ENCODE assay signal across 11 cellular contexts in the genomic region with DNA sequence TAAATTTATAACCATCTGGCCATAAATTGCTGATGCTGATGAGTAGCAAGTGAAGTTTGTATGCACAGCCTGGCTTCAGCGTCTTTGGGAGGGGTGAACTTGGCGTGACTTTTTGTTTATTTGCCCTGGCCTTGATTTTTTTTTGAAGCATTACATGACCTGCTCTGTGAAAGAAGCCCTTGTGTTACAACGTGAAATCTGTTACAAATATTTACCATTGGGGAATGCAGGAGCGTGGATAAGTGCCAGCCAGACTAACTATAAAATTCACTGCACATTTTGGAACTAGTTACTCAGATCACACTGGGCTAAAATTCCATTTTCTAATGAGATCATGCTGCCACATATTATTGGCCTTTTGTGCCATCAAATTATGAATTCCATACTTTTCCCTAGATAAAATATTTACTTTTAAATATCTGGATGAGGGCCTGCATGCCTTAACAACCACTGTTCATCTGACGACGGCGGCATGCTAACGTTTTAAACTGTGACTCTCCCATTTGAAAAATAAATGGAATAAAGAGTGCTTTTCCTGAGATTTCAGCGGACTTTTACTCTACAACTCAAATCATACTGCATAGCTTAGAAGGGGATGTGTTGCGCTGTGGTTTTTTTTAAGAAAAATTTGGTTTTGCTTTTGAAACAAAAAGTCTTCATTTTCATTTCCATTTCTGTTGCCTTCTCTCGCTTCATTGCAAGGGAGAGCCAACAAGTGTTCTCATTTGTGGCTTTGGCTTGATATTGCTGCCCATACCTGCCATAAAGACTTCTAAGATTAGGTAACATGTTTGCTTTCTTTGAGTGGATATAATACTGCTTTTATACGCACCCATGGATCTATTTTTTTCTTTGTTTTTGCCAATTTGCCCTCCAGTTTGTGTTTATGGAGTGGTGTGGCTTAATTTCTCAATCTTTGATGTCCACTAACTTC.
DNase-seq lines count a peak whose midpoint lies in the region; ATAC-seq and TF ChIP-seq lines count a peak whose summit lies in the region.
"Had no signal": no experiment of that assay in that cellular context is flagged by ENCODE, and none has a peak within 500 bp of the region (broad histone marks: within the 10 kb centered on the region; RNA-seq: fewer than 3 reads in every experiment).

No MANE protein-coding gene starts in this region.

- no peak overlapping the region for H3K9ac ChIP-seq in PC-3 (ENCODE audit: low read length)
- no peak overlapping the region for H3K9ac ChIP-seq in subcutaneous abdominal adipose tissue (ENCODE audit: low read length in 5 of 5)

- H4K20me1 ChIP-seq in PC-3 (ENCODE audit: low read length): no peaks in the 10 kb centered on the region

- intact Hi-C loops in PC-3 (cut with micrococcal nuclease): loop anchor here (2.0 to 5.0 kb wide), 5 partner anchors 121 to 541 kb away; no protein-coding TSS in a partner anchor

- H3K79me2 ChIP-seq in PC-3 (ENCODE audit: low read length): no peaks in the 10 kb centered on the region

- H3F3A ChIP-seq in PC-3 (ENCODE audit: low read length, unreplicated experiment): no peaks in the 10 kb centered on the region

- CTCF ChIA-PET in PC-3 (lab: Charles Lee): interaction anchor here (0.6 kb wide), 1 partner anchor 57 kb away, joined by 4 read pairs; no protein-coding TSS in a partner anchor

- H3K27me3 ChIP-seq in PC-3 (ENCODE audit: low read length): no peaks in the 10 kb centered on the region
- no peaks in the 10 kb centered on the region for H3K27me3 ChIP-seq in subcutaneous abdominal adipose tissue (ENCODE audit: control insufficient read depth in 5 of 5, insufficient read depth in 4 of 5, low read length in 5 of 5)

- TF ChIP-seq CTCF in PC-3 (conservative IDR thresholded peaks at IDR 0.05; ENCODE audit: low read depth, low read length) (no peak), fibroblast of villous mesenchyme (IDR thresholded peaks at IDR 0.05; ENCODE audit: insufficient read depth, low read depth, low read length) (no peak)

- POLR2A ChIA-PET in PC-3 (lab: Charles Lee; ENCODE audit: unreplicated experiment): no interaction called here

- H3K4me3 ChIP-seq in PC-3 (ENCODE audit: low read length) (peak overlapping the region; percentile 15; the same call in 1 of the 2 replicates), fibroblast of villous mesenchyme (ENCODE audit: low read depth, low read length) (no peak overlapping the region), subcutaneous abdominal adipose tissue (ENCODE audit: low read depth in 1 of 5, low read length in 5 of 5) (peak overlapping the region in 3 of 5 donors; percentile 1 to 35 (median 4))
- H3K4me3 ChIP-seq: GM12878 had no signal

- H3K4me2 ChIP-seq in PC-3 (ENCODE audit: low read length): peak overlapping the region; percentile 76

- peaks cover 24% of the 10 kb centered on the region for H3K4me1 ChIP-seq in PC-3 (ENCODE audit: insufficient read depth, low read length)
- H3K4me1 ChIP-seq in subcutaneous abdominal adipose tissue (ENCODE audit: control insufficient read depth in 5 of 5, insufficient read depth in 5 of 5, low read length in 5 of 5): peaks cover 0 to 10% (median 0%) of the 10 kb centered on the region in 5 donors

- H3K9me2 ChIP-seq in PC-3 (replicated peaks; ENCODE audit: low read length): no peaks in the 10 kb centered on the region

- H3K36me3 ChIP-seq in PC-3 (ENCODE audit: low read depth, low read length) (no peaks in the 10 kb centered on the region), subcutaneous abdominal adipose tissue (ENCODE audit: control insufficient read depth in 5 of 5, insufficient read depth in 5 of 5, low read length in 5 of 5) (no peaks in the 10 kb centered on the region)

- peak overlapping the region; percentile 20 for H3K27ac ChIP-seq in PC-3 (ENCODE audit: low read length)
- H3K27ac ChIP-seq in subcutaneous abdominal adipose tissue (ENCODE audit: low read depth, low read length): no peak overlapping the region

- peak; percentile 27 for DNase-seq in NCI-H345 (lab: John Stamatoyannopoulos, UW)
- no peak for DNase-seq in NCI-H345 treated with DMSO at 0.1 percent for 48 hours (lab: John Stamatoyannopoulos, UW; ENCODE audit: unreplicated experiment)
- peak; percentile 65 for DNase-seq in PC-3
- peak; percentile 64 for DNase-seq in fibroblast of villous mesenchyme (ENCODE audit: low read depth)
- no peak for DNase-seq in NOMO-1 treated with DMSO at 0.1 percent for 48 hours (lab: John Stamatoyannopoulos, UW; ENCODE audit: unreplicated experiment)
- no peak for DNase-seq in GM19238 (ENCODE audit: insufficient read length, low spot score)
- DNase-seq: activated B cell treated with CpG ODN at 0.5 μM for 24 hours, AML-193 had no signal

- H2AFZ ChIP-seq in PC-3 (ENCODE audit: low read length): peak overlapping the region; percentile 70

- ATAC-seq in PC-3 (peak; percentile 75), GM18861 (IDR thresholded peaks at IDR 0.05; ENCODE audit: unreplicated experiment) (no peak)
- ATAC-seq: GM12878 had no signal

- BruUV-seq in PC-3 (replicated peaks; lab: Mats Ljungman, UMichigan): no TSS peak

- no peaks in the 10 kb centered on the region for H3K9me3 ChIP-seq in PC-3 (ENCODE audit: low read length)
- H3K9me3 ChIP-seq in subcutaneous abdominal adipose tissue (ENCODE audit: control insufficient read depth in 5 of 5, low read length in 5 of 5): no peaks in the 10 kb centered on the region

Comparison
In these comparisons a context has a peak if more than half of its experiments do, and no peak if none do; other contexts are left out.
1. DNase-seq: peak in NCI-H345 (single experiment), PC-3 (single experiment) and fibroblast of villous mesenchyme (single experiment); none in NCI-H345 treated with DMSO at 0.1 percent for 48 hours (single experiment), NOMO-1 treated with DMSO at 0.1 percent for 48 hours (single experiment) and GM19238 (single experiment).